Comparison of ENCODE assay signal across 8 cellular contexts in the genomic region with DNA sequence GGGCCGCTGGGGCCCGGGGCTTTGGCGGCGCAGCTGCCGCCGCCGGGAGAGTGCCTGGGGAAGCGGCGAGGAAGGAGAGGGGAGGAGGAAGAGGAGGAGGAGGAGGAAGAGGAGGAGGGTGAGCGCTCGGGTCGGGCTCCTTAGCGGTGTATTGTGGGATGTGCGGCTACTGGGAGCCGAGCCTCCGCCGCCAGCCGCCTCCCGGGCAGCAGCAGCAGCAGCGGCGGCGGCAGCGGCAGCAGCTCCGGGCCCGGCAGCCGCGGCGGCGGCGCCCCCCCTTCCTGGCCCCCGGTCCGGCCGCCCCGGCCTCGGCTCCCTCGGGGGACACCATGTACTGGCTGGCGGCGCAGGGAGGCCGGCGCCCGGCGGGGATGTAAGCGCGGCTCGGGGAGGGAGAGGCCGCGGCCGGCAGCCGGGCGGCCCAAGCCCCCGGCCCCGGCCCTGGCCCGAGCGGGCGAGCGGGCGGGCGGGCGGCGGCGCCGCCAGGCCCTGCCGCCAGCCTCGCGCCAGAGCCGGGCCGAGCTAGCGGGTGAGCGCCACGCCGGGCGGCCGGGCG. TPM values are rescaled to one million over a fixed set of nuclear protein-coding genes. Genes with fewer than 3 reads are reported as not detected.
DNase-seq lines count a peak whose midpoint lies in the region; ATAC-seq and TF ChIP-seq lines count a peak whose summit lies in the region.

SETD1B (plus strand) TSS at position 149 of the 556 bp plus-strand sequence. CDS start 729 bp downstream, outside the sequence.

- TF ChIP-seq CTCF in GM13977 (IDR thresholded peaks at IDR 0.05; ENCODE audit: extremely low read depth, insufficient read depth, missing control alignments) (peak; percentile 5), neural crest cell (conservative IDR thresholded peaks at IDR 0.05) (no peak)

- peak within 1 kb of the TSS; percentile 99 for H3K27ac Mint-ChIP-seq in neural crest cell (ENCODE audit: unreplicated experiment)

- H3K4me3 Mint-ChIP-seq in neural crest cell: peak within 1 kb of the TSS; percentile 93

- ATAC-seq in HG02885 (IDR thresholded peaks at IDR 0.05; ENCODE audit: poor library complexity, unreplicated experiment) (no peak), GM18498 (IDR thresholded peaks at IDR 0.05; ENCODE audit: unreplicated experiment) (no peak)

- in situ Hi-C loops in GM13977 (cut with MboI; ENCODE audit: low pct_unique_long_range_greater_than_20kb, low sequenced_read_pairs, unreplicated experiment): no loop called here

- H3K36me3 Mint-ChIP-seq in neural crest cell (ENCODE audit: low read depth): peaks cover 10% of the 10 kb centered on the region

- DNase-seq in 8988T (peak; percentile 59), GM13977 (ENCODE audit: low spot score) (peak; percentile 68), NOMO-1 (lab: John Stamatoyannopoulos, UW; ENCODE audit: unreplicated experiment in 2 of 2) (peak; percentile 47 to 81), germinal center (ENCODE audit: low spot score) (peak; percentile 53), neural crest cell (ENCODE audit: low read depth, low spot score) (no peak)
- peak; percentile 59 for DNase-seq in activated naive CD4-positive, alpha-beta T cell treated with Interleukin-2 at 50 U/mL for 16 hours

- H3K27me3 Mint-ChIP-seq in neural crest cell (ENCODE audit: low read depth): peaks cover 21% of the 10 kb centered on the region

- no peaks in the 10 kb centered on the region for H3K9me3 Mint-ChIP-seq in neural crest cell

- H3K4me1 Mint-ChIP-seq in neural crest cell: peaks cover 47% of the 10 kb centered on the region

RNA-seq across cellular contexts. Expression of gene SETD1B, which starts in this region (rescaled TPM):
- 25.6 and 25.9 TPM in 2 replicates for total RNA-seq in neural crest cell
